9 cellular contexts compared by ENCODE assay signal in genomic region chr19:33905937-33906577, GRCh38.
DNase-seq lines count a peak whose midpoint lies in the region; ATAC-seq and TF ChIP-seq lines count a peak whose summit lies in the region.
"Had no signal": no experiment of that assay in that cellular context is flagged by ENCODE, and none has a peak within 500 bp of the region (broad histone marks: within the 10 kb centered on the region; RNA-seq: fewer than 3 reads in every experiment).

No MANE protein-coding gene starts in this region.

- peaks cover 8% of the 10 kb centered on the region for H3K9me3 Mint-ChIP-seq in chondrocyte (ENCODE audit: low read depth)

- peaks cover 0 to 9% of the 10 kb centered on the region in 2 donors for H3K4me1 ChIP-seq in thoracic aorta (ENCODE audit: control insufficient read depth in 1 of 2, low read depth in 2 of 2)

- DNase-seq in DMS 273 (lab: John Stamatoyannopoulos, UW; ENCODE audit: unreplicated experiment) (peak; percentile 14), DMS 273 treated with DMSO at 0.1 percent for 48 hours (lab: John Stamatoyannopoulos, UW) (no peak), chondrocyte (ENCODE audit: low spot score) (no peak), left kidney (ENCODE audit: low read depth, low spot score) (peak; percentile 86), thoracic aorta (ENCODE audit: low spot score) (no peak), posterior cingulate gyrus (no peak)
- DNase-seq: SHP77 had no signal

- intact Hi-C loops in posterior cingulate gyrus (cut with DNase I) = no loop called here

- peak overlapping the region; percentile 79 for H3K4me3 Mint-ChIP-seq in chondrocyte (ENCODE audit: unreplicated experiment)

- ATAC-seq in thoracic aorta (ENCODE audit: insufficient number of reproducible peaks, low FRiP score, low read depth) (no peak), HG02588 (IDR thresholded peaks at IDR 0.05; ENCODE audit: unreplicated experiment) (no peak), GM21528 (IDR thresholded peaks at IDR 0.05; ENCODE audit: low FRiP score, unreplicated experiment) (no peak)

- no peaks in the 10 kb centered on the region for H3K36me3 ChIP-seq in thoracic aorta

- H3K4me3 ChIP-seq in thoracic aorta = peak overlapping the region; percentile 68

- no peaks in the 10 kb centered on the region for H3K36me3 Mint-ChIP-seq in chondrocyte (ENCODE audit: low read depth)

- no peaks in the 10 kb centered on the region for H3K27me3 Mint-ChIP-seq in chondrocyte (ENCODE audit: low read depth)

- peaks cover 4% of the 10 kb centered on the region for H3K27me3 ChIP-seq in thoracic aorta (replicated peaks; ENCODE audit: insufficient read depth)

- H3K27ac ChIP-seq in thoracic aorta = peak overlapping the region in 1 of 2 donors; percentile 40

- H3K27ac Mint-ChIP-seq in chondrocyte (ENCODE audit: unreplicated experiment) = peak overlapping the region; percentile 95

- TF ChIP-seq CTCF in chondrocyte (IDR thresholded peaks at IDR 0.05) = no peak
- no peak for TF ChIP-seq CTCF in thoracic aorta (IDR thresholded peaks at IDR 0.05)

- H3K4me1 Mint-ChIP-seq in chondrocyte (ENCODE audit: low read depth) = peaks cover 28% of the 10 kb centered on the region

- H3K9me3 ChIP-seq in thoracic aorta = no peaks in the 10 kb centered on the region

Comparison
In these comparisons a context has a peak if more than half of its experiments do, and no peak if none do; other contexts are left out.
1. DNase-seq: peak in DMS 273 (single experiment) and left kidney (single experiment); none in DMS 273 treated with DMSO at 0.1 percent for 48 hours (single experiment), chondrocyte (single experiment), thoracic aorta (single experiment) and posterior cingulate gyrus (0 of 10).